Comparison of ENCODE assay signal across 11 cellular contexts in genomic region chr4:1198070-1198844, GRCh38. TPM values are rescaled to one million over a fixed set of nuclear protein-coding genes. Genes with fewer than 3 reads are reported as not detected.
DNase-seq lines count a peak whose midpoint lies in the region; ATAC-seq and TF ChIP-seq lines count a peak whose summit lies in the region.
"Had no signal": no experiment of that assay in that cellular context is flagged by ENCODE, and none has a peak within 500 bp of the region (broad histone marks: within the 10 kb centered on the region; RNA-seq: fewer than 3 reads in every experiment).

No MANE protein-coding gene starts in this region.

- no peak overlapping the region for H3K9ac ChIP-seq in GM23248

- no peaks in the 10 kb centered on the region for H3K27me3 Mint-ChIP-seq in CD4-positive, alpha-beta memory T cell
- H3K27me3 Mint-ChIP-seq in effector memory CD8-positive, alpha-beta T cell = no peaks in the 10 kb centered on the region

- H3K36me3 Mint-ChIP-seq in CD4-positive, alpha-beta memory T cell = peaks cover 2 to 7% of the 10 kb centered on the region in 2 donors
- H3K36me3 Mint-ChIP-seq in effector memory CD8-positive, alpha-beta T cell (ENCODE audit: insufficient read depth) = peaks cover 56% of the 10 kb centered on the region
- H3K36me3 Mint-ChIP-seq: mesothelial cell of epicardium had no signal

- H3K9me3 Mint-ChIP-seq in CD4-positive, alpha-beta memory T cell = no peaks in the 10 kb centered on the region
- no peaks in the 10 kb centered on the region for H3K9me3 Mint-ChIP-seq in effector memory CD8-positive, alpha-beta T cell
- H3K9me3 Mint-ChIP-seq: mesothelial cell of epicardium had no signal

- DNase-seq in CD4-positive, alpha-beta memory T cell = no peak
- DNase-seq in GM23248 (peak; percentile 34), osteoblast (ENCODE audit: insufficient read length, low spot score, missing footprints) (peak; percentile 88), Ammon's horn (ENCODE audit: low spot score) (no peak), NCI-H2171 (lab: John Stamatoyannopoulos, UW) (no peak), NCI-H187 treated with DMSO at 0.1 percent for 48 hours (lab: John Stamatoyannopoulos, UW) (no peak)
- no peak for DNase-seq in effector memory CD8-positive, alpha-beta T cell
- DNase-seq: activated CD8-positive, alpha-beta memory T cell treated with anti-CD3 and anti-CD28 coated beads for 24 hours; activated naive CD4-positive, alpha-beta T cell treated with Interleukin-2 at 50 U/mL for 16 hours; central memory CD4-positive, alpha-beta T cell had no signal

- no peaks in the 10 kb centered on the region for H3K36me3 ChIP-seq in CD4-positive, alpha-beta memory T cell (ENCODE audit: insufficient read depth, low read length)
- no peaks in the 10 kb centered on the region for H3K36me3 ChIP-seq in GM23248 (ENCODE audit: low read depth)
- H3K36me3 ChIP-seq in osteoblast (ENCODE audit: insufficient read depth, low read length) = no peaks in the 10 kb centered on the region

- no peak overlapping the region for H3K27ac ChIP-seq in CD4-positive, alpha-beta memory T cell (ENCODE audit: low read depth, low read length)
- no peak overlapping the region for H3K27ac ChIP-seq in GM23248
- H3K27ac ChIP-seq in osteoblast (ENCODE audit: low read depth, low read length) = no peak overlapping the region

- H3K4me1 Mint-ChIP-seq in CD4-positive, alpha-beta memory T cell = peaks cover 10 to 43% (median 27%) of the 10 kb centered on the region in 4 donors
- H3K4me1 Mint-ChIP-seq in effector memory CD8-positive, alpha-beta T cell (ENCODE audit: low read depth in 2 of 2) = peaks cover 42 to 47% of the 10 kb centered on the region in 2 donors

- H3K4me1 ChIP-seq in CD4-positive, alpha-beta memory T cell (ENCODE audit: insufficient read depth, low read length) = peaks cover 37% of the 10 kb centered on the region
- H3K4me1 ChIP-seq in GM23248 (ENCODE audit: insufficient read depth) (peaks cover 16% of the 10 kb centered on the region), osteoblast (ENCODE audit: insufficient read depth, low read length) (peaks cover 24% of the 10 kb centered on the region)

- H4K20me1 ChIP-seq in GM23248 (ENCODE audit: insufficient read depth) (no peaks in the 10 kb centered on the region), osteoblast (ENCODE audit: insufficient read depth, low read length) (no peaks in the 10 kb centered on the region)

- POLR2A ChIA-PET in CD4-positive, alpha-beta memory T cell (lab: Charles Lee; ENCODE audit: partially characterized antibody) = interaction anchor here (0.7 kb wide), 1 partner anchor 89 kb away, joined by 3 read pairs; no protein-coding TSS in a partner anchor

- TF ChIP-seq CTCF in osteoblast (IDR thresholded peaks at IDR 0.05; ENCODE audit: extremely low read depth, low read depth, low read length) = no peak

- no peaks in the 10 kb centered on the region for H3K9me2 ChIP-seq in GM23248 (ENCODE audit: insufficient read depth)

- CTCF ChIA-PET in CD4-positive, alpha-beta memory T cell (lab: Charles Lee; ENCODE audit: partially characterized antibody) = interaction anchor here (1.4 kb wide), 1 partner anchor 19 kb away, joined by 3 read pairs; no protein-coding TSS in a partner anchor

- 88 to 89% methylated on average over 24 of the region's 24 CpGs for WGBS in GM23248 (ENCODE audit: low coverage in 1 of 2, low lambda C conversion rate in 2 of 2, missing lambda C conversion rate in 2 of 2), 2 experiments

- no peak overlapping the region for H2AFZ ChIP-seq in GM23248
- H2AFZ ChIP-seq in osteoblast (ENCODE audit: low read length) = no peak overlapping the region

- H3K79me2 ChIP-seq in GM23248 (ENCODE audit: insufficient read depth) (no peaks in the 10 kb centered on the region), osteoblast (ENCODE audit: insufficient read depth, low read length) (no peaks in the 10 kb centered on the region)

- ATAC-seq in effector memory CD8-positive, alpha-beta T cell (replicated peaks) = no peak

- H3K27me3 ChIP-seq in CD4-positive, alpha-beta memory T cell (ENCODE audit: insufficient read depth, low read length) = no peaks in the 10 kb centered on the region
- H3K27me3 ChIP-seq in GM23248 (replicated peaks; ENCODE audit: insufficient read depth) = no peaks in the 10 kb centered on the region
- no peaks in the 10 kb centered on the region for H3K27me3 ChIP-seq in osteoblast (ENCODE audit: insufficient read depth, low read length)

- H3K4me3 Mint-ChIP-seq in CD4-positive, alpha-beta memory T cell = peak overlapping the region in 4 of 8 donors; percentile 8 to 71 (median 41)
- H3K4me3 Mint-ChIP-seq in effector memory CD8-positive, alpha-beta T cell = peak overlapping the region; percentile 15 to 37
- H3K4me3 Mint-ChIP-seq: mesothelial cell of epicardium had no signal

- in situ Hi-C loops in GM23248 (cut with MboI) = no loop called here

- no peaks in the 10 kb centered on the region for H3K9me3 ChIP-seq in CD4-positive, alpha-beta memory T cell (ENCODE audit: control insufficient read depth in 1 of 2, low read length in 2 of 2)
- H3K9me3 ChIP-seq in GM23248 (ENCODE audit: low read depth) (no peaks in the 10 kb centered on the region), osteoblast (ENCODE audit: low read depth, low read length) (no peaks in the 10 kb centered on the region)

- intact Hi-C loops in CD4-positive, alpha-beta memory T cell (cut with micrococcal nuclease) = no loop called here

- no peak overlapping the region for H3K4me3 ChIP-seq in CD4-positive, alpha-beta memory T cell (ENCODE audit: low read length in 2 of 2)
- H3K4me3 ChIP-seq in GM23248 (no peak overlapping the region), osteoblast (ENCODE audit: insufficient read depth, low read length) (no peak overlapping the region)

- peaks cover under 1% of the 10 kb centered on the region; the same call in 1 of the 2 replicates for H3F3A ChIP-seq in GM23248 (ENCODE audit: insufficient read depth)

- H3K27ac Mint-ChIP-seq in CD4-positive, alpha-beta memory T cell = peak overlapping the region in 4 of 7 donors; percentile 5 to 70 (median 36)
- H3K27ac Mint-ChIP-seq in effector memory CD8-positive, alpha-beta T cell = peak overlapping the region; percentile 49 to 59
- H3K27ac Mint-ChIP-seq: mesothelial cell of epicardium had no signal

- H3K4me2 ChIP-seq in GM23248 (ENCODE audit: unreplicated experiment) (no peak overlapping the region), osteoblast (ENCODE audit: insufficient read depth, low read length) (no peak overlapping the region)

RNA-seq across cellular contexts. Expression of gene SPON2, which starts 25.9 kb away (rescaled TPM):
- 1 to 10 TPM; 7.2 TPM for total RNA-seq in CD4-positive, alpha-beta memory T cell
- 1 to 10 TPM; 5.4 to 8.4 TPM for polyA plus RNA-seq in CD4-positive, alpha-beta memory T cell
- total RNA-seq in GM23248 (2014; rRNA removed; shearing (Covaris generic)) = 3.4 and 6.2 TPM in 2 replicates
- polyA plus RNA-seq in GM23248 (2016; fragmentation: Nextera tagmentation; extraction: Ambion mirVana) = 5.3 and 5.7 TPM in 2 replicates
- total RNA-seq in osteoblast = 29.8 and 38.7 TPM in 2 replicates

RNA-seq across cellular contexts. Expression of gene CTBP1, which starts 50.7 kb away (rescaled TPM):
- 100 to 1,000 TPM; 186 to 195 TPM for total RNA-seq in CD4-positive, alpha-beta memory T cell
- 10 to 100 TPM; 39.3 to 79.0 TPM for polyA plus RNA-seq in CD4-positive, alpha-beta memory T cell
- 160 and 270 TPM in 2 replicates for total RNA-seq in GM23248 (2014; rRNA removed; shearing (Covaris generic))
- polyA plus RNA-seq in GM23248 (2016; fragmentation: Nextera tagmentation; extraction: Ambion mirVana) = 40.1 and 44.6 TPM in 2 replicates
- 246 and 262 TPM in 2 replicates for total RNA-seq in osteoblast

Comparison
In these comparisons a context has a peak if more than half of its experiments do, and no peak if none do; other contexts are left out.
1. DNase-seq: peak in GM23248 (single experiment) and osteoblast (single experiment); none in CD4-positive, alpha-beta memory T cell (0 of 5), effector memory CD8-positive, alpha-beta T cell (0 of 3), Ammon's horn (single experiment), NCI-H2171 (single experiment) and NCI-H187 treated with DMSO at 0.1 percent for 48 hours (single experiment).